Comparison of ENCODE assay signal across 20 cellular contexts in genomic region chr5:133321286-133321832, GRCh38.
DNase-seq lines count a peak whose midpoint lies in the region; ATAC-seq, FAIRE-seq and TF ChIP-seq lines count a peak whose summit lies in the region.
"Had no signal": no experiment of that assay in that cellular context is flagged by ENCODE, and none has a peak within 500 bp of the region (broad histone marks: within the 10 kb centered on the region; RNA-seq: fewer than 3 reads in every experiment).

No MANE protein-coding gene starts in this region.

- H3K27me3 Mint-ChIP-seq in activated T-cell treated with anti-CD3 and anti-CD28 coated beads, Interleukin-2, amount 50 U/mL, for 4 hours (ENCODE audit: low read depth) = no peaks in the 10 kb centered on the region

- RAD21 ChIA-PET in GM12878 (lab: Charles Lee; ENCODE audit: unreplicated experiment) = interaction anchor here (1.0 to 1.1 kb wide), 2 partner anchors 79 to 81 kb away, joined by 4 to 5 read pairs; no protein-coding TSS in a partner anchor

- no TSS peak for BruUV-seq in GM12878 (replicated peaks; lab: Mats Ljungman, UMichigan)

- no peak overlapping the region for H3K4me3 Mint-ChIP-seq in activated T-cell treated with anti-CD3 and anti-CD28 coated beads, Interleukin-2, amount 50 U/mL, for 4 hours
- H3K4me3 Mint-ChIP-seq: CD8-positive, alpha-beta T cell had no signal

- no peak for DNase-seq in activated T-cell treated with anti-CD3 and anti-CD28 coated beads, Interleukin-2, amount 50 U/mL, for 4 hours
- no peak for DNase-seq in activated T-cell treated with anti-CD3 and anti-CD28 coated beads, Interleukin-2, amount 50 U/mL, for 1 hour
- DNase-seq in GM12878 (ENCODE audit: low read depth, low spot score) (no peak), spleen (peak; percentile 56), brain microvascular endothelial cell (no peak), SKM-1 (lab: John Stamatoyannopoulos, UW; ENCODE audit: unreplicated experiment) (no peak)
- DNase-seq in stimulated activated naive CD4-positive, alpha-beta T cell (lab: John Stamatoyannopoulos, UW) = no peak
- DNase-seq: Calu3; CD8-positive, alpha-beta T cell; GF-D8; GOT3; NCI-H1694 treated with DMSO at 0.1 percent for 48 hours; NCI-H2107; NCI-H2227 treated with DMSO at 0.1 percent for 48 hours; NCI-H510A treated with DMSO at 0.1 percent for 48 hours; NCI-H774; PC-3 had no signal

- WGBS in GM12878 (ENCODE audit: insufficient coverage, insufficient replicate concordance, low lambda C conversion rate, missing lambda C conversion rate) = 76% methylated on average over 13 of the region's 13 CpGs
- 88 to 94% (median 90%) methylated on average over 13 of the region's 13 CpGs for WGBS in spleen, 5 donors

- CTCF ChIA-PET in GM12878 (lab: Yijun Ruan, JAX) = interaction anchor here (0.6 to 1.5 kb wide), 3 partner anchors 37 to 500 kb away, joined by 3 to 4 read pairs (median 3); no protein-coding TSS in a partner anchor

- TF ChIP-seq POLR2A in GM12878 (IDR thresholded peaks at IDR 0.05; ENCODE audit: low read depth, low read length) (no peak), spleen (IDR thresholded peaks at IDR 0.05) (no peak)

- H3K4me3 ChIP-seq in KMS-11 (IDR thresholded peaks at IDR 0.05; ENCODE audit: insufficient read depth, low read depth, low read length) (no peak overlapping the region), GM12878 (no peak overlapping the region; the same call in 1 of the 2 replicates), spleen (no peak overlapping the region), brain microvascular endothelial cell (ENCODE audit: low read depth, low read length) (no peak overlapping the region)
- H3K4me3 ChIP-seq: BLaER1 treated with 17β-estradiol and CSF1 and Interleukin-3, amounts not matched to agents 10 nM and 100 nM had no signal

- TF ChIP-seq RAD21 in GM12878 (IDR thresholded peaks at IDR 0.05; ENCODE audit: insufficient read depth, low read depth, low read length) = no peak

- H3K4me1 Mint-ChIP-seq in activated T-cell treated with anti-CD3 and anti-CD28 coated beads, Interleukin-2, amount 50 U/mL, for 4 hours (ENCODE audit: low read depth) = peaks cover 12% of the 10 kb centered on the region

- H3K36me3 Mint-ChIP-seq in activated T-cell treated with anti-CD3 and anti-CD28 coated beads, Interleukin-2, amount 50 U/mL, for 4 hours (ENCODE audit: insufficient read depth) = no peaks in the 10 kb centered on the region
- H3K36me3 Mint-ChIP-seq: CD8-positive, alpha-beta T cell had no signal

- H3K4me2 ChIP-seq in KMS-11 = peak overlapping the region; percentile 8; the same call in 1 of the 2 replicates
- peak overlapping the region; percentile 61 for H3K4me2 ChIP-seq in GM12878 (ENCODE audit: control insufficient read depth, insufficient read depth)

- H2AFZ ChIP-seq in KMS-11 (ENCODE audit: low read depth) (no peak overlapping the region), GM12878 (ENCODE audit: control insufficient read depth, low read depth, low read length) (peak overlapping the region; percentile 14; the same call in 1 of the 2 replicates)

- FAIRE-seq in GM12878 (lab: Jason Lieb, UNC) = no peak

- SMC1A ChIA-PET in GM12878 (lab: Charles Lee; ENCODE audit: uncharacterized antibody, unreplicated experiment) = interaction anchor here (1.7 to 2.4 kb wide), 2 partner anchors 55 to 211 kb away, joined by 4 to 10 read pairs; no protein-coding TSS in a partner anchor

- no peaks in the 10 kb centered on the region for H3K79me2 ChIP-seq in KMS-11 (ENCODE audit: insufficient read depth, low read depth)
- no peaks in the 10 kb centered on the region for H3K79me2 ChIP-seq in GM12878 (ENCODE audit: control insufficient read depth, insufficient read depth, low read length)

- peaks cover 11% of the 10 kb centered on the region for H3K4me1 ChIP-seq in KMS-11 (ENCODE audit: low read depth, poor library complexity, severe bottlenecking)
- peaks cover 34% of the 10 kb centered on the region for H3K4me1 ChIP-seq in GM12878 (ENCODE audit: control insufficient read depth, insufficient read depth, low read length)
- H3K4me1 ChIP-seq in spleen = peaks cover 0 to 9% (median 0%) of the 10 kb centered on the region in 6 donors

- ATAC-seq in activated T-cell treated with anti-CD3 and anti-CD28 coated beads, Interleukin-2, amount 50 U/mL, for 4 hours = peak; percentile 4 to 12
- ATAC-seq in GM12878 = no peak
- ATAC-seq: CD8-positive, alpha-beta T cell; PC-3 had no signal

- H3K9ac ChIP-seq in KMS-11 (no peak overlapping the region), GM12878 (ENCODE audit: control insufficient read depth, insufficient read depth, low read length) (no peak overlapping the region; the same call in 1 of the 2 replicates)
- H3K9ac ChIP-seq: BLaER1 treated with 17β-estradiol and CSF1 and Interleukin-3, amounts not matched to agents 10 nM and 100 nM had no signal

- H3K9me3 ChIP-seq in GM12878 (replicated peaks; ENCODE audit: control insufficient read depth, insufficient read depth, low read length) = no peaks in the 10 kb centered on the region
- no peaks in the 10 kb centered on the region for H3K9me3 ChIP-seq in spleen
- H3K9me3 ChIP-seq: BLaER1 treated with 17β-estradiol and CSF1 and Interleukin-3, amounts not matched to agents 10 nM and 100 nM had no signal

- H3K27me3 ChIP-seq in KMS-11 (ENCODE audit: insufficient read depth, low read depth) (no peaks in the 10 kb centered on the region), GM12878 (replicated peaks in 1 of 2; ENCODE audit: control insufficient read depth in 2 of 2, insufficient read depth in 2 of 2, low read length in 1 of 2) (no peaks in the 10 kb centered on the region), spleen (replicated peaks in 1 of 7) (no peaks in the 10 kb centered on the region), brain microvascular endothelial cell (replicated peaks) (peaks cover 2% of the 10 kb centered on the region)
- H3K27me3 ChIP-seq: BLaER1 treated with 17β-estradiol and CSF1 and Interleukin-3, amounts not matched to agents 10 nM and 100 nM had no signal

- H3K36me3 ChIP-seq in KMS-11 (ENCODE audit: insufficient read depth) (no peaks in the 10 kb centered on the region), GM12878 (ENCODE audit: control insufficient read depth in 2 of 2, insufficient read depth in 2 of 2, low read length in 1 of 2) (no peaks in the 10 kb centered on the region), spleen (no peaks in the 10 kb centered on the region), brain microvascular endothelial cell (replicated peaks) (no peaks in the 10 kb centered on the region)
- H3K36me3 ChIP-seq: BLaER1 treated with 17β-estradiol and CSF1 and Interleukin-3, amounts not matched to agents 10 nM and 100 nM had no signal

- intact Hi-C loops in GM12878 (cut with micrococcal nuclease; ENCODE audit: unreplicated experiment) (no loop called here), spleen (cut with DNase I; ENCODE audit: low total_unique reads) (no loop called here)

- TF ChIP-seq EP300 in GM12878 (IDR thresholded peaks at IDR 0.05; ENCODE audit: borderline replicate concordance in 1 of 2, control insufficient read depth in 1 of 2, low read depth in 2 of 2, low read length in 2 of 2) = no peak

- in situ Hi-C loops in GM12878 (cut with MboI) = no loop called here
- in situ Hi-C loops in brain microvascular endothelial cell (cut with HindIII; ENCODE audit: low pct_ligation_motif_present, low sequenced_read_pairs) = no loop called here

- H4K20me1 ChIP-seq in KMS-11 (ENCODE audit: insufficient read depth) = no peaks in the 10 kb centered on the region
- no peaks in the 10 kb centered on the region for H4K20me1 ChIP-seq in GM12878 (ENCODE audit: control insufficient read depth, insufficient read depth)
- H4K20me1 ChIP-seq: BLaER1 treated with 17β-estradiol and CSF1 and Interleukin-3, amounts not matched to agents 10 nM and 100 nM had no signal

- POLR2A ChIA-PET in GM12878 (lab: Charles Lee) = interaction anchor here (0.6 kb wide), 1 partner anchor 81 kb away, joined by 3 read pairs; no protein-coding TSS in a partner anchor

- TF ChIP-seq CTCF in KMS-11 (conservative IDR thresholded peaks at IDR 0.05; ENCODE audit: low read depth, low read length) = no peak
- TF ChIP-seq CTCF in GM12878 (IDR thresholded peaks at IDR 0.05 in 2 of 3, conservative IDR thresholded peaks at IDR 0.05 in 1 of 3; ENCODE audit: control insufficient read depth in 2 of 3, extremely low read depth in 1 of 3, insufficient read depth in 1 of 3, low read depth in 3 of 3, low read length in 3 of 3) = no peak
- no peak for TF ChIP-seq CTCF in spleen (IDR thresholded peaks at IDR 0.05 in 8 of 11, conservative IDR thresholded peaks at IDR 0.05 in 3 of 11)
- TF ChIP-seq CTCF in brain microvascular endothelial cell (IDR thresholded peaks at IDR 0.05; ENCODE audit: low read depth, low read length, missing control alignments) = no peak

- no peaks in the 10 kb centered on the region for H3K9me3 Mint-ChIP-seq in activated T-cell treated with anti-CD3 and anti-CD28 coated beads, Interleukin-2, amount 50 U/mL, for 4 hours
- H3K9me3 Mint-ChIP-seq: CD8-positive, alpha-beta T cell had no signal

- 0 out of 2 replicates have a peak overlapping the region, but pooled peaks have one; percentile 12 for H3K27ac ChIP-seq in KMS-11
- peak overlapping the region; percentile 63 for H3K27ac ChIP-seq in GM12878 (ENCODE audit: control insufficient read depth, insufficient read depth)
- no peak overlapping the region for H3K27ac ChIP-seq in spleen
- no peak overlapping the region for H3K27ac ChIP-seq in brain microvascular endothelial cell
- H3K27ac ChIP-seq: BLaER1 treated with 17β-estradiol and CSF1 and Interleukin-3, amounts not matched to agents 10 nM and 100 nM; RWPE1 had no signal

TF ChIP-seq in GM12878, 131 proteins besides CTCF, POLR2A, EP300 and RAD21:
- no peak for TF ChIP-seq YBX1 (IDR thresholded peaks at IDR 0.05)
- no peak for TF ChIP-seq NR2C1 (IDR thresholded peaks at IDR 0.05)
- no peak for TF ChIP-seq NKRF (conservative IDR thresholded peaks at IDR 0.05)
- peak; percentile 66; the same call in 1 of the 2 replicates for TF ChIP-seq SMARCA5 (IDR thresholded peaks at IDR 0.05)
- 0 out of 2 replicates have a peak, but pooled peaks have one; percentile 32 for TF ChIP-seq GATAD2B (conservative IDR thresholded peaks at IDR 0.05; ENCODE audit: low read depth)

Comparison
In these comparisons a context has a peak if more than half of its experiments do, and no peak if none do; other contexts are left out.
1. H3K27ac ChIP-seq: peak in KMS-11 (single experiment) and GM12878 (single experiment); none in spleen (0 of 8) and brain microvascular endothelial cell (single experiment).